1 cellular context compared by ENCODE assay signal in the genomic region with DNA sequence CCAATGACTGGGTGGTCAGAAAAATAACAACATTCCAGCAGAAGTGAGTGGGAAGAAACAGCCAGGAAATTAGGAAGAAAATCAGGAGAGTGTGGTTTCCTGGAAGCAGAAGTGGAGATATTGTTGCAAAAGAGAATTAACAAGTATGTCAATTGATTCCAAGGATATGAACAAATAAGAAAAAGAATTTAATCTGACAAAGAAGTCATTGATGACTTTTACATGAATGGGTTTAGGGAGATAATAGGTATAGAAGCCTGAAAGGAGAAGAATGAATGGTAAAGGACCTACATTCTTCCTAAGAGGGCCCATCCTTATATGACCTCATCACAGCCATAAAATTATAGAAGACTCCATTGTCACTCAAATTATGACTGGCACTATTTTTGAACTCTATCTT.
A peak's percentile ranks its signal among the peaks of the same experiment; 100 is the strongest.
TF ChIP-seq lines count a peak whose summit lies in the region.

No MANE protein-coding gene starts in this region.

TF ChIP-seq in H1, 55 proteins besides CTCF, POLR2A, EP300 and RAD21:
- TF ChIP-seq CBX8 (IDR thresholded peaks at IDR 0.05; ENCODE audit: borderline replicate concordance, low read depth, low read length) (no peak), TEAD4 (IDR thresholded peaks at IDR 0.05; ENCODE audit: low read depth, low read length) (peak; percentile 46; the same call in 1 of the 2 replicates)
TF ChIP-seq in H1: peak in this region for 1.
